ENCODE assay signal across 31 cellular contexts in genomic region chr3:54916722-54917121, GRCh38. TPM values are rescaled to one million over a fixed set of nuclear protein-coding genes. Genes with fewer than 3 reads are reported as not detected.
"Had no signal": no experiment of that assay in that cellular context is flagged by ENCODE, and none has a peak within 500 bp of the region (broad histone marks: within the 10 kb centered on the region; RNA-seq: fewer than 3 reads in every experiment).

No MANE protein-coding gene starts in this region.

- DNase-seq: activated B cell treated with CpG ODN at 0.5 μM for 24 hours; activated CD4-positive, alpha-beta T cell treated with anti-CD3 and anti-CD28 coated beads for 4 hours; activated CD4-positive, alpha-beta T cell treated with anti-CD3 and anti-CD28 coated beads, Interleukin-2, amount 50 U/mL, for 48 hours; activated effector memory CD4-positive, alpha-beta T cell treated with Interleukin-2 at 50 U/mL for 16 hours; activated naive CD4-positive, alpha-beta T cell treated with anti-CD3 and anti-CD28 coated beads, Interleukin-2, amount 50 U/mL, for 16 hours; activated naive CD8-positive, alpha-beta T cell treated with anti-CD3 and anti-CD28 coated beads, Interleukin-2, amount 50 U/mL, for 24 hours; activated T-cell treated with anti-CD3 and anti-CD28 coated beads, Interleukin-2, amount 50 U/mL, for 72 hours; effector CD4-positive, alpha-beta T cell; glutamatergic neuron; kidney glomerular epithelial cell; left lung; naive B cell; nucleus accumbens; stimulated activated CD4-positive, alpha-beta T cell treated with anti-CD3 and anti-CD28 coated beads, Interleukin-15, amount 100 ng/mL, for 24 hours; stimulated activated CD8-positive, alpha-beta memory T cell treated with anti-CD3 and anti-CD28 coated beads, Interleukin-4, amount 100 ng/mL, for 48 hours; stimulated activated naive B cell treated with anti-CD40 and anti-IgM and Interleukin-4, amounts not matched to agents 10 μg/mL and 1 μg/mL and 100 μg/mL, for 72 hours; T1000; transverse colon had no signal

- H3K4me1 ChIP-seq: left lung, transverse colon had no signal

- H3K36me3 ChIP-seq: left lung, transverse colon had no signal

- H3K9me3 ChIP-seq: left lung, transverse colon had no signal

- H3K79me2 ChIP-seq: hepatocyte had no signal

- H3K4me2 ChIP-seq: hepatocyte had no signal

- ATAC-seq: activated naive CD8-positive, alpha-beta T cell treated with anti-CD3 and anti-CD28 coated beads, Interleukin-2, amount 50 U/mL, for 24 hours; activated T-cell treated with anti-CD3 and anti-CD28 coated beads, Interleukin-2, amount 50 U/mL, for 72 hours; left lung; sciatic nerve; stimulated activated naive B cell treated with anti-CD40 and anti-IgM and Interleukin-4, amounts not matched to agents 10 μg/mL and 1 μg/mL and 100 μg/mL, for 72 hours had no signal

- H2AFZ ChIP-seq: hepatocyte had no signal

- H3K27ac ChIP-seq: hepatocyte, left lung, transverse colon had no signal

- H3K27me3 ChIP-seq: hepatocyte, left lung, transverse colon had no signal

- H3K4me3 ChIP-seq: hepatocyte, left lung, lung, smooth muscle cell, transverse colon had no signal

RNA-seq across cellular contexts. Expression of gene LRTM1, which starts 11.1 kb away (rescaled TPM):
- total RNA-seq: activated B cell treated with CpG ODN at 0.5 μM for 24 hours; activated CD8-positive, alpha-beta memory T cell treated with anti-CD3 and anti-CD28 coated beads for 36 hours; activated T-cell treated with anti-CD3 and anti-CD28 coated beads, Interleukin-2, amount 50 U/mL, for 72 hours; cerebellum; epithelial cell of proximal tubule; frontal cortex; hepatocyte; left lung; lung; mesenteric fat pad; mucosa of gallbladder; renal cortical epithelial cell; sciatic nerve; smooth muscle cell; temporal lobe; transverse colon had no signal
- polyA plus RNA-seq: lung, neural cell, smooth muscle cell had no signal
